Comparison of ENCODE assay signal across 22 cellular contexts in genomic region chr17:4269915-4270314, GRCh38. TPM values are rescaled to one million over a fixed set of nuclear protein-coding genes. Genes with fewer than 3 reads are reported as not detected.
DNase-seq lines count a peak whose midpoint lies in the region; ATAC-seq and TF ChIP-seq lines count a peak whose summit lies in the region.
"Had no signal": no experiment of that assay in that cellular context is flagged by ENCODE, and none has a peak within 500 bp of the region (broad histone marks: within the 10 kb centered on the region; RNA-seq: fewer than 3 reads in every experiment).

No MANE protein-coding gene starts in this region.

- CTCF ChIA-PET in naive thymus-derived CD4-positive, alpha-beta T cell (lab: Charles Lee): no interaction called here

- no peaks in the 10 kb centered on the region for H3K36me3 Mint-ChIP-seq in natural killer cell
- H3K36me3 Mint-ChIP-seq in natural killer cell treated with Interleukin-12 subunit alpha and Interleukin-12 subunit beta and Interleukin-15 and Interleukin-18, amount 100 ng/mL, for 72 hours: peaks cover 16% of the 10 kb centered on the region
- peaks cover 3 to 12% (median 4%) of the 10 kb centered on the region in 5 donors for H3K36me3 Mint-ChIP-seq in naive thymus-derived CD4-positive, alpha-beta T cell
- H3K36me3 Mint-ChIP-seq in stimulated activated naive B cell treated with anti-CD40 and anti-IgM and Interleukin-4, amounts not matched to agents 10 μg/mL and 1 μg/mL and 100 μg/mL, for 72 hours: peaks cover 20 to 37% of the 10 kb centered on the region in 2 donors
- peaks cover 0 to 42% (median 11%) of the 10 kb centered on the region in 3 donors for H3K36me3 Mint-ChIP-seq in naive thymus-derived CD8-positive, alpha-beta T cell

- no peak for TF ChIP-seq EP300 in sigmoid colon (IDR thresholded peaks at IDR 0.05)

- peak overlapping the region; percentile 24 to 40 for H3K27ac Mint-ChIP-seq in natural killer cell
- H3K27ac Mint-ChIP-seq in natural killer cell treated with Interleukin-12 subunit alpha and Interleukin-12 subunit beta and Interleukin-15 and Interleukin-18, amount 100 ng/mL, for 72 hours: no peak overlapping the region
- H3K27ac Mint-ChIP-seq in naive thymus-derived CD4-positive, alpha-beta T cell: peak overlapping the region in 3 of 9 donors; percentile 25 to 56 (median 45)
- H3K27ac Mint-ChIP-seq in stimulated activated naive B cell treated with anti-CD40 and anti-IgM and Interleukin-4, amounts not matched to agents 10 μg/mL and 1 μg/mL and 100 μg/mL, for 72 hours: no peak overlapping the region
- no peak overlapping the region for H3K27ac Mint-ChIP-seq in naive thymus-derived CD8-positive, alpha-beta T cell

- H3K4me1 ChIP-seq in left ventricle myocardium inferior: peaks cover 56% of the 10 kb centered on the region
- peaks cover 0 to 19% (median 15%) of the 10 kb centered on the region in 4 donors for H3K4me1 ChIP-seq in sigmoid colon
- no peaks in the 10 kb centered on the region for H3K4me1 ChIP-seq in naive thymus-derived CD4-positive, alpha-beta T cell (ENCODE audit: control insufficient read depth in 2 of 2, insufficient read depth in 2 of 2, low read length in 2 of 2)
- H3K4me1 ChIP-seq: BE2C, HAP-1 had no signal

- no peaks in the 10 kb centered on the region for H3K9me3 Mint-ChIP-seq in natural killer cell
- no peaks in the 10 kb centered on the region for H3K9me3 Mint-ChIP-seq in natural killer cell treated with Interleukin-12 subunit alpha and Interleukin-12 subunit beta and Interleukin-15 and Interleukin-18, amount 100 ng/mL, for 72 hours
- peaks cover 0 to 3% (median 0%) of the 10 kb centered on the region in 11 donors for H3K9me3 Mint-ChIP-seq in naive thymus-derived CD4-positive, alpha-beta T cell
- no peaks in the 10 kb centered on the region for H3K9me3 Mint-ChIP-seq in stimulated activated naive B cell treated with anti-CD40 and anti-IgM and Interleukin-4, amounts not matched to agents 10 μg/mL and 1 μg/mL and 100 μg/mL, for 72 hours
- no peaks in the 10 kb centered on the region for H3K9me3 Mint-ChIP-seq in naive thymus-derived CD8-positive, alpha-beta T cell

- no peaks in the 10 kb centered on the region for H3K9me3 ChIP-seq in left ventricle myocardium inferior (replicated peaks)
- H3K9me3 ChIP-seq in sigmoid colon: no peaks in the 10 kb centered on the region
- H3K9me3 ChIP-seq in naive thymus-derived CD4-positive, alpha-beta T cell (ENCODE audit: control insufficient read depth in 2 of 3, low read length in 3 of 3): no peaks in the 10 kb centered on the region
- H3K9me3 ChIP-seq: BE2C, HAP-1 had no signal

- no peak for DNase-seq in natural killer cell
- no peak for DNase-seq in natural killer cell treated with Interleukin-12 subunit alpha and Interleukin-12 subunit beta and Interleukin-15 and Interleukin-18, amount 100 ng/mL, for 72 hours (ENCODE audit: low spot score)
- DNase-seq in left ventricle myocardium inferior: no peak
- DNase-seq in sigmoid colon: no peak
- DNase-seq in naive thymus-derived CD4-positive, alpha-beta T cell: no peak
- DNase-seq in stimulated activated naive B cell treated with anti-CD40 and anti-IgM and Interleukin-4, amounts not matched to agents 10 μg/mL and 1 μg/mL and 100 μg/mL, for 72 hours: no peak
- no peak for DNase-seq in naive thymus-derived CD8-positive, alpha-beta T cell
- DNase-seq: BE2C, DMS53, GDM1, GM23248, IMR-90, NCI-H1092 treated with DMSO at 0.1 percent for 48 hours, NCI-H2081, NCI-H2171, NCI-H524 treated with DMSO at 0.1 percent for 48 hours, NCI-H82, OCI-M1, SHP77 treated with DMSO at 0.1 percent for 48 hours had no signal

- TF ChIP-seq CTCF in natural killer cell (IDR thresholded peaks at IDR 0.05): no peak
- TF ChIP-seq CTCF in left ventricle myocardium inferior (IDR thresholded peaks at IDR 0.05; ENCODE audit: borderline replicate concordance): no peak
- no peak for TF ChIP-seq CTCF in sigmoid colon (IDR thresholded peaks at IDR 0.05)

- H3K27me3 ChIP-seq in left ventricle myocardium inferior (ENCODE audit: low read depth) (no peaks in the 10 kb centered on the region), sigmoid colon (no peaks in the 10 kb centered on the region)
- no peaks in the 10 kb centered on the region for H3K27me3 ChIP-seq in naive thymus-derived CD4-positive, alpha-beta T cell (ENCODE audit: control insufficient read depth in 2 of 2, insufficient read depth in 2 of 2, low read length in 2 of 2)
- H3K27me3 ChIP-seq: BE2C had no signal

- intact Hi-C loops in natural killer cell (cut with micrococcal nuclease) (no loop called here), left ventricle myocardium inferior (cut with micrococcal nuclease) (no loop called here), sigmoid colon (cut with DNase I) (no loop called here)
- intact Hi-C loops in naive thymus-derived CD4-positive, alpha-beta T cell (cut with micrococcal nuclease): no loop called here

- POLR2A ChIA-PET in naive thymus-derived CD4-positive, alpha-beta T cell (lab: Charles Lee): no interaction called here
- POLR2A ChIA-PET in naive thymus-derived CD8-positive, alpha-beta T cell (lab: Charles Lee): no interaction called here

- 94 to 95% methylated on average over 4 of the region's 4 CpGs for WGBS in sigmoid colon, 2 donors

- peaks cover 0 to 5% of the 10 kb centered on the region in 2 donors for H3K4me1 Mint-ChIP-seq in natural killer cell
- H3K4me1 Mint-ChIP-seq in natural killer cell treated with Interleukin-12 subunit alpha and Interleukin-12 subunit beta and Interleukin-15 and Interleukin-18, amount 100 ng/mL, for 72 hours (ENCODE audit: low read depth in 2 of 2): peaks cover 5 to 6% of the 10 kb centered on the region in 2 donors
- peaks cover 0 to 8% (median 0%) of the 10 kb centered on the region in 7 donors for H3K4me1 Mint-ChIP-seq in naive thymus-derived CD4-positive, alpha-beta T cell
- peaks cover 5 to 7% of the 10 kb centered on the region in 2 donors for H3K4me1 Mint-ChIP-seq in stimulated activated naive B cell treated with anti-CD40 and anti-IgM and Interleukin-4, amounts not matched to agents 10 μg/mL and 1 μg/mL and 100 μg/mL, for 72 hours
- peaks cover 2 to 7% (median 4%) of the 10 kb centered on the region in 4 donors for H3K4me1 Mint-ChIP-seq in naive thymus-derived CD8-positive, alpha-beta T cell

- H3K4me3 Mint-ChIP-seq in natural killer cell: no peak overlapping the region
- no peak overlapping the region for H3K4me3 Mint-ChIP-seq in natural killer cell treated with Interleukin-12 subunit alpha and Interleukin-12 subunit beta and Interleukin-15 and Interleukin-18, amount 100 ng/mL, for 72 hours
- H3K4me3 Mint-ChIP-seq in naive thymus-derived CD4-positive, alpha-beta T cell: no peak overlapping the region
- no peak overlapping the region for H3K4me3 Mint-ChIP-seq in stimulated activated naive B cell treated with anti-CD40 and anti-IgM and Interleukin-4, amounts not matched to agents 10 μg/mL and 1 μg/mL and 100 μg/mL, for 72 hours
- H3K4me3 Mint-ChIP-seq in naive thymus-derived CD8-positive, alpha-beta T cell: no peak overlapping the region

- H3K4me3 ChIP-seq in left ventricle myocardium inferior: no peak overlapping the region
- H3K4me3 ChIP-seq in sigmoid colon: no peak overlapping the region
- H3K4me3 ChIP-seq in naive thymus-derived CD4-positive, alpha-beta T cell (ENCODE audit: low read length): no peak overlapping the region
- H3K4me3 ChIP-seq: GM23248, HAP-1, SK-N-MC had no signal

- H3K27ac ChIP-seq in left ventricle myocardium inferior (replicated peaks): peak overlapping the region; percentile 77
- H3K27ac ChIP-seq in sigmoid colon: peak overlapping the region in 3 of 4 donors; percentile 41 to 74 (median 62)
- H3K27ac ChIP-seq in naive thymus-derived CD4-positive, alpha-beta T cell (ENCODE audit: low read depth, low read length): no peak overlapping the region
- H3K27ac ChIP-seq: GM23248, KMS-11, SK-N-MC had no signal

- peaks cover 16% of the 10 kb centered on the region for H3K36me3 ChIP-seq in left ventricle myocardium inferior
- peaks cover 0 to 29% (median 0%) of the 10 kb centered on the region in 4 donors for H3K36me3 ChIP-seq in sigmoid colon
- peaks cover 0 to 20% (median 0%) of the 10 kb centered on the region in 3 experiments for H3K36me3 ChIP-seq in naive thymus-derived CD4-positive, alpha-beta T cell (ENCODE audit: control insufficient read depth in 2 of 3, insufficient read depth in 3 of 3, low read length in 3 of 3)
- H3K36me3 ChIP-seq: BE2C had no signal

- TF ChIP-seq POLR2A in sigmoid colon (IDR thresholded peaks at IDR 0.05): no peak

- ATAC-seq in natural killer cell: no peak
- ATAC-seq in natural killer cell treated with Interleukin-12 subunit alpha and Interleukin-12 subunit beta and Interleukin-15 and Interleukin-18, amount 100 ng/mL, for 72 hours: no peak
- no peak for ATAC-seq in naive thymus-derived CD4-positive, alpha-beta T cell
- no peak for ATAC-seq in stimulated activated naive B cell treated with anti-CD40 and anti-IgM and Interleukin-4, amounts not matched to agents 10 μg/mL and 1 μg/mL and 100 μg/mL, for 72 hours (replicated peaks)
- ATAC-seq in naive thymus-derived CD8-positive, alpha-beta T cell: no peak

- H3K27me3 Mint-ChIP-seq in natural killer cell (ENCODE audit: low read depth in 2 of 2): no peaks in the 10 kb centered on the region
- H3K27me3 Mint-ChIP-seq in natural killer cell treated with Interleukin-12 subunit alpha and Interleukin-12 subunit beta and Interleukin-15 and Interleukin-18, amount 100 ng/mL, for 72 hours: no peaks in the 10 kb centered on the region
- H3K27me3 Mint-ChIP-seq in naive thymus-derived CD4-positive, alpha-beta T cell: no peaks in the 10 kb centered on the region
- no peaks in the 10 kb centered on the region for H3K27me3 Mint-ChIP-seq in stimulated activated naive B cell treated with anti-CD40 and anti-IgM and Interleukin-4, amounts not matched to agents 10 μg/mL and 1 μg/mL and 100 μg/mL, for 72 hours
- no peaks in the 10 kb centered on the region for H3K27me3 Mint-ChIP-seq in naive thymus-derived CD8-positive, alpha-beta T cell

RNA-seq across cellular contexts. Expression of gene ANKFY1, which starts 6.1 kb away (rescaled TPM):
- total RNA-seq in natural killer cell (10 to 100 TPM; 58.4 to 72.4 (median 68.8) TPM), left ventricle myocardium inferior (22.9 TPM), sigmoid colon (10 to 100 TPM; 52.6 to 68.0 (median 59.8) TPM)
- 100 to 1,000 TPM in 1 of 2 donors, 10 to 100 TPM in 1; 67.6 to 107 TPM for total RNA-seq in natural killer cell treated with Interleukin-12 subunit alpha and Interleukin-12 subunit beta and Interleukin-15 and Interleukin-18, amount 100 ng/mL, for 72 hours
- polyA plus RNA-seq in sigmoid colon: 10 to 100 TPM in 2 of 3 donors, 1 to 10 TPM in 1; 6.0 to 24.3 (median 10.2) TPM
- total RNA-seq in naive thymus-derived CD4-positive, alpha-beta T cell: 10 to 100 TPM; 52.4 to 84.5 (median 69.7) TPM
- 10 to 100 TPM; 11.7 to 19.7 TPM for polyA plus RNA-seq in naive thymus-derived CD4-positive, alpha-beta T cell
- total RNA-seq in naive thymus-derived CD8-positive, alpha-beta T cell: 10 to 100 TPM; 65.0 to 68.9 TPM
- polyA plus RNA-seq in naive thymus-derived CD8-positive, alpha-beta T cell: 10 to 100 TPM in 1 of 3 donors, 1 to 10 TPM in 2; 9.9 to 13.7 (median 10.0) TPM

Comparison
In these comparisons a context has a peak if more than half of its experiments do, and no peak if none do; other contexts are left out.
1. H3K27ac Mint-ChIP-seq: peak in natural killer cell (2 of 2); none in natural killer cell treated with Interleukin-12 subunit alpha and Interleukin-12 subunit beta and Interleukin-15 and Interleukin-18, amount 100 ng/mL, for 72 hours (0 of 2), stimulated activated naive B cell treated with anti-CD40 and anti-IgM and Interleukin-4, amounts not matched to agents 10 μg/mL and 1 μg/mL and 100 μg/mL, for 72 hours (single experiment) and naive thymus-derived CD8-positive, alpha-beta T cell (0 of 10).